In the genomic region with DNA sequence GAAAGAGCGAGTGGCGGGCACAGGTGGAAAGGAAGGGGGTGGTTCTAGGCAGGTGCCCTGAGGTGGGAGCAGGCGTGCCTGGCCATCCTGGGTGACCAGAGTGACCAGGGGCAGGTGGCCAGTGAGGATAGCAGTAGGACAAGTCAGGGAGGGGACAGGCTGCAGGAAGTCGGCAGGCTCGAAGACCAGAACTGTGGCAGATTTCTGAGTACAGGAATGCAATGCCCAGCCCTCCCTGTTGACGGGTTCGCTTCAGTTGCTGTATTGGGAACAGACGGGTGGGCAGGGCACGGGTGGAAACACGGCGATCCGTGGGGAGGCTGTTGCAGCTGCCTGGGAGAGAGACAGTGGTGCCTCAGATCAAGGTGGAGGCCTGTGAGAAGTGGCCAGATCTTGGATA, we compare ENCODE assay signal across 16 cellular contexts. TPM values are rescaled to one million over a fixed set of nuclear protein-coding genes. Genes with fewer than 3 reads are reported as not detected.
DNase-seq lines count a peak whose midpoint lies in the region; ATAC-seq and TF ChIP-seq lines count a peak whose summit lies in the region.
"Had no signal": no experiment of that assay in that cellular context is flagged by ENCODE, and none has a peak within 500 bp of the region (broad histone marks: within the 10 kb centered on the region; RNA-seq: fewer than 3 reads in every experiment).

No MANE protein-coding gene starts in this region.

- no peak overlapping the region for H3K18ac ChIP-seq in neuronal stem cell (ENCODE audit: low read length)

- H3K9me2 ChIP-seq in OCI-LY1 (ENCODE audit: low read depth, low read length) (no peaks in the 10 kb centered on the region), MM.1S (replicated peaks; ENCODE audit: insufficient read depth, low read length) (no peaks in the 10 kb centered on the region)

- peaks cover 33% of the 10 kb centered on the region for H3K4me1 Mint-ChIP-seq in activated CD4-positive, alpha-beta T cell treated with anti-CD3 and anti-CD28 coated beads, Interleukin-2, amount 10 ng/mL, durations not matched to agents 7 days and 5 days

- H2AFZ ChIP-seq in OCI-LY1 (ENCODE audit: low read length): no peak overlapping the region
- H2AFZ ChIP-seq in neuronal stem cell (ENCODE audit: low read length): no peak overlapping the region
- H2AFZ ChIP-seq in MM.1S (ENCODE audit: low read length): no peak overlapping the region

- H3K4me3 ChIP-seq in OCI-LY1 (ENCODE audit: low read depth, low read length, poor library complexity, severe bottlenecking): no peak overlapping the region
- no peak overlapping the region for H3K4me3 ChIP-seq in body of pancreas
- H3K4me3 ChIP-seq in neuronal stem cell (ENCODE audit: low read length in 2 of 2): no peak overlapping the region
- H3K4me3 ChIP-seq in MM.1S (ENCODE audit: low read length): no peak overlapping the region

- H2AK5ac ChIP-seq in neuronal stem cell (ENCODE audit: low read depth, low read length): peak overlapping the region; percentile 67

- H3F3A ChIP-seq in OCI-LY1 (ENCODE audit: insufficient read depth, low read length) (no peaks in the 10 kb centered on the region), MM.1S (ENCODE audit: insufficient read depth, low read length) (no peaks in the 10 kb centered on the region)

- peak overlapping the region; percentile 46 for H4K91ac ChIP-seq in neuronal stem cell (ENCODE audit: low read depth, low read length, poor library complexity)

- no peaks in the 10 kb centered on the region for H3K9me3 Mint-ChIP-seq in activated CD4-positive, alpha-beta T cell treated with anti-CD3 and anti-CD28 coated beads, Interleukin-2, amount 10 ng/mL, durations not matched to agents 7 days and 5 days

- H3K27ac ChIP-seq in OCI-LY1 (ENCODE audit: low read depth, low read length, poor library complexity, severe bottlenecking) (no peak overlapping the region), body of pancreas (peak overlapping the region; percentile 60 to 76 (median 73)), neuronal stem cell (replicated peaks; ENCODE audit: low read length) (no peak overlapping the region), MM.1S (ENCODE audit: low read length) (no peak overlapping the region)
- H3K27ac ChIP-seq: esophagus squamous epithelium had no signal

- peak overlapping the region; percentile 85 for H3K4ac ChIP-seq in neuronal stem cell (ENCODE audit: low read length)

- peak overlapping the region; percentile 87 for H3K4me3 Mint-ChIP-seq in activated CD4-positive, alpha-beta T cell treated with anti-CD3 and anti-CD28 coated beads, Interleukin-2, amount 10 ng/mL, durations not matched to agents 7 days and 5 days

- H3K4me1 ChIP-seq in OCI-LY1 (ENCODE audit: insufficient read depth, low read length, severe bottlenecking) (peaks cover 17% of the 10 kb centered on the region), body of pancreas (peaks cover 49% of the 10 kb centered on the region), neuronal stem cell (ENCODE audit: control insufficient read depth in 2 of 2, insufficient read depth in 1 of 2, low read depth in 1 of 2, low read length in 2 of 2) (peaks cover 8 to 26% of the 10 kb centered on the region in 2 donors), MM.1S (ENCODE audit: low read length) (peaks cover 5% of the 10 kb centered on the region; the same call in 1 of the 2 replicates)

- H3K9ac ChIP-seq in OCI-LY1 (ENCODE audit: low read length) (no peak overlapping the region), neuronal stem cell (ENCODE audit: low read depth, low read length, poor library complexity) (peak overlapping the region; percentile 22), MM.1S (ENCODE audit: low read length) (no peak overlapping the region)

- no peak overlapping the region for H3K27ac Mint-ChIP-seq in activated CD4-positive, alpha-beta T cell treated with anti-CD3 and anti-CD28 coated beads, Interleukin-2, amount 10 ng/mL, durations not matched to agents 7 days and 5 days

- H4K8ac ChIP-seq in neuronal stem cell (ENCODE audit: low read depth, low read length): no peak overlapping the region

- H3K27me3 Mint-ChIP-seq in activated CD4-positive, alpha-beta T cell treated with anti-CD3 and anti-CD28 coated beads, Interleukin-2, amount 10 ng/mL, durations not matched to agents 7 days and 5 days: no peaks in the 10 kb centered on the region

- no peaks in the 10 kb centered on the region for H3K36me3 ChIP-seq in OCI-LY1 (ENCODE audit: insufficient read depth, low read length)
- no peaks in the 10 kb centered on the region for H3K36me3 ChIP-seq in body of pancreas (replicated peaks in 1 of 2; ENCODE audit: insufficient read depth in 1 of 2, low read depth in 2 of 2)
- peaks cover 4 to 8% of the 10 kb centered on the region in 2 donors for H3K36me3 ChIP-seq in neuronal stem cell (replicated peaks in 1 of 2; ENCODE audit: control insufficient read depth in 2 of 2, insufficient read depth in 2 of 2, low read length in 2 of 2)
- no peaks in the 10 kb centered on the region for H3K36me3 ChIP-seq in MM.1S (replicated peaks; ENCODE audit: insufficient read depth, low read length)

- no peak overlapping the region for H2BK5ac ChIP-seq in neuronal stem cell (ENCODE audit: low read length)

- H3K4me2 ChIP-seq in OCI-LY1 (ENCODE audit: low read length) (peak overlapping the region; percentile 60; the same call in 1 of the 2 replicates), neuronal stem cell (ENCODE audit: insufficient read depth, low read length, poor library complexity, severe bottlenecking) (no peak overlapping the region), MM.1S (ENCODE audit: low read depth, low read length) (no peak overlapping the region)

- no peak for TF ChIP-seq CTCF in OCI-LY1 (IDR thresholded peaks at IDR 0.05; ENCODE audit: low read length)
- no peak for TF ChIP-seq CTCF in body of pancreas (IDR thresholded peaks at IDR 0.05)
- no peak for TF ChIP-seq CTCF in MM.1S (IDR thresholded peaks at IDR 0.05; ENCODE audit: low read length)

- DNase-seq in activated CD4-positive, alpha-beta T cell treated with anti-CD3 and anti-CD28 coated beads, Interleukin-2, amount 10 ng/mL, durations not matched to agents 7 days and 5 days: no peak
- DNase-seq in activated CD4-positive, alpha-beta T cell treated with anti-CD3 and anti-CD28 coated beads, Interleukin-2, amount 50 U/mL, for 1 hour: no peak
- no peak for DNase-seq in body of pancreas
- DNase-seq in neuronal stem cell (ENCODE audit: low spot score): no peak
- DNase-seq in middle frontal gyrus (ENCODE audit: extremely low spot score, low spot score): no peak
- no peak for DNase-seq in MM.1S
- DNase-seq: activated CD8-positive, alpha-beta memory T cell treated with anti-CD3 and anti-CD28 coated beads, Interleukin-2, amount 50 U/mL, for 4 hours; cerebellar nuclear complex; DMS53; esophagus squamous epithelium; sigmoid colon had no signal

- peaks cover 9% of the 10 kb centered on the region for H3K79me1 ChIP-seq in neuronal stem cell (ENCODE audit: low read depth, low read length)

- no peak overlapping the region for H2BK12ac ChIP-seq in neuronal stem cell (ENCODE audit: low read length)

- no peak overlapping the region for H2BK120ac ChIP-seq in neuronal stem cell (ENCODE audit: low read depth, low read length)

- 79 to 80% methylated on average over 12 of the region's 12 CpGs for WGBS in body of pancreas, 2 donors
- WGBS in neuronal stem cell (ENCODE audit: extremely low coverage in 2 of 2, insufficient read length in 2 of 2, insufficient replicate concordance in 1 of 2), 2 donors: no CpG with 5 or more reads among the region's 12 CpGs

- H3K36me3 Mint-ChIP-seq in activated CD4-positive, alpha-beta T cell treated with anti-CD3 and anti-CD28 coated beads, Interleukin-2, amount 10 ng/mL, durations not matched to agents 7 days and 5 days (ENCODE audit: low read depth): peaks cover 2% of the 10 kb centered on the region

- no peak overlapping the region for H3K23ac ChIP-seq in neuronal stem cell (ENCODE audit: low read depth, low read length, poor library complexity)

- POLR2A ChIA-PET in activated CD4-positive, alpha-beta T cell treated with anti-CD3 and anti-CD28 coated beads, Interleukin-2, amount 10 ng/mL, durations not matched to agents 7 days and 5 days (lab: Charles Lee): no interaction called here

- intact Hi-C loops in body of pancreas (cut with DNase I): no loop called here

- H2BK15ac ChIP-seq in neuronal stem cell (ENCODE audit: low read length): no peak overlapping the region

- H3K14ac ChIP-seq in neuronal stem cell (ENCODE audit: low read length): no peak overlapping the region

- H3K9me3 ChIP-seq in OCI-LY1 (ENCODE audit: low read length) (no peaks in the 10 kb centered on the region), body of pancreas (no peaks in the 10 kb centered on the region), neuronal stem cell (replicated peaks in 1 of 2; ENCODE audit: control insufficient read depth in 2 of 2, insufficient read depth in 1 of 2, low read depth in 1 of 2, low read length in 2 of 2) (no peaks in the 10 kb centered on the region), MM.1S (replicated peaks; ENCODE audit: insufficient read depth, low read length) (no peaks in the 10 kb centered on the region)
- H3K9me3 ChIP-seq: esophagus squamous epithelium, sigmoid colon, tibial nerve had no signal

- ATAC-seq in body of pancreas (no peak), GM21381 (IDR thresholded peaks at IDR 0.05; ENCODE audit: unreplicated experiment) (no peak)

- CTCF ChIA-PET in activated CD4-positive, alpha-beta T cell treated with anti-CD3 and anti-CD28 coated beads, Interleukin-2, amount 10 ng/mL, durations not matched to agents 7 days and 5 days (lab: Charles Lee): interaction anchor here (0.7 to 2.7 kb wide), 3 partner anchors 23 to 26 kb away, joined by 3 to 11 read pairs (median 5); no protein-coding TSS in a partner anchor

- H3K27me3 ChIP-seq in OCI-LY1 (ENCODE audit: insufficient read depth, low read length): no peaks in the 10 kb centered on the region
- no peaks in the 10 kb centered on the region for H3K27me3 ChIP-seq in body of pancreas
- H3K27me3 ChIP-seq in neuronal stem cell (ENCODE audit: control insufficient read depth in 3 of 3, insufficient read depth in 3 of 3, low read depth in 1 of 3, low read length in 3 of 3): no peaks in the 10 kb centered on the region
- H3K27me3 ChIP-seq in MM.1S (replicated peaks; ENCODE audit: insufficient read depth, low read length): no peaks in the 10 kb centered on the region
- H3K27me3 ChIP-seq: esophagus squamous epithelium, sigmoid colon, tibial nerve had no signal

- no peaks in the 10 kb centered on the region for H3K79me2 ChIP-seq in OCI-LY1 (ENCODE audit: insufficient read depth, low read length)
- H3K79me2 ChIP-seq in MM.1S (ENCODE audit: low read length): peaks cover 17% of the 10 kb centered on the region

- H4K20me1 ChIP-seq in OCI-LY1 (ENCODE audit: insufficient read depth, low read length) (no peaks in the 10 kb centered on the region), MM.1S (ENCODE audit: insufficient read depth, low read length) (no peaks in the 10 kb centered on the region)

- no peak for TF ChIP-seq POLR2A in body of pancreas (IDR thresholded peaks at IDR 0.05)

RNA-seq across cellular contexts. Expression of a gene that starts 1.9 kb away (rescaled TPM):
- 1 to 10 TPM; 7.3 to 9.7 TPM for total RNA-seq in activated CD4-positive, alpha-beta T cell treated with anti-CD3 and anti-CD28 coated beads, Interleukin-2, amount 10 ng/mL, durations not matched to agents 7 days and 5 days
- 1 to 10 TPM; 3.4 to 8.2 TPM for total RNA-seq in body of pancreas
- 8.4 TPM for polyA plus RNA-seq in neuronal stem cell (2013, experiment 1 of 2)
- polyA plus RNA-seq in neuronal stem cell (2013, experiment 2 of 2): 8.7 TPM

RNA-seq across cellular contexts. Expression of a gene that starts 6.6 kb away (rescaled TPM):
- 10 to 100 TPM; 11.7 TPM for total RNA-seq in activated CD4-positive, alpha-beta T cell treated with anti-CD3 and anti-CD28 coated beads, Interleukin-2, amount 10 ng/mL, durations not matched to agents 7 days and 5 days
- total RNA-seq in body of pancreas: 1 to 10 TPM; 4.2 to 8.2 TPM
- polyA plus RNA-seq in neuronal stem cell (2013, experiment 1 of 2): 117 TPM
- polyA plus RNA-seq in neuronal stem cell (2013, experiment 2 of 2): 115 TPM

RNA-seq across cellular contexts. Expression of a gene that starts 9.9 kb away (rescaled TPM):
- total RNA-seq in activated CD4-positive, alpha-beta T cell treated with anti-CD3 and anti-CD28 coated beads, Interleukin-2, amount 10 ng/mL, durations not matched to agents 7 days and 5 days: under 1 TPM; 0.42 to 0.98 TPM
- total RNA-seq in body of pancreas: 1 to 10 TPM; 2.6 to 3.3 TPM
- polyA plus RNA-seq in neuronal stem cell (2013, experiment 1 of 2): 0.89 TPM
- polyA plus RNA-seq in neuronal stem cell (2013, experiment 2 of 2): 0.94 TPM

RNA-seq across cellular contexts. Expression of a gene that starts 13.8 kb away (rescaled TPM):
- total RNA-seq in activated CD4-positive, alpha-beta T cell treated with anti-CD3 and anti-CD28 coated beads, Interleukin-2, amount 10 ng/mL, durations not matched to agents 7 days and 5 days: not detected
- total RNA-seq in body of pancreas: not detected
- 2.1 TPM for polyA plus RNA-seq in neuronal stem cell (2013, experiment 1 of 2)
- polyA plus RNA-seq in neuronal stem cell (2013, experiment 2 of 2): 2.3 TPM
- total RNA-seq: esophagus squamous epithelium; mononuclear cell; sigmoid colon; T-helper 2 cell treated with Interferon-gamma antibody and Interleukin-4, amounts not matched to agents 100 ng/mL and 5 ng/mL, for 36 hours; tibial nerve had no signal

RNA-seq across cellular contexts. Expression of a gene that starts 16.9 kb away (rescaled TPM):
- total RNA-seq in activated CD4-positive, alpha-beta T cell treated with anti-CD3 and anti-CD28 coated beads, Interleukin-2, amount 10 ng/mL, durations not matched to agents 7 days and 5 days: 10 to 100 TPM; 18.9 to 20.7 TPM
- total RNA-seq in body of pancreas: 10 to 100 TPM; 38.4 to 75.8 TPM
- polyA plus RNA-seq in neuronal stem cell (2013, experiment 1 of 2): 26.8 TPM
- polyA plus RNA-seq in neuronal stem cell (2013, experiment 2 of 2): 26.2 TPM

Comparison
In these comparisons a context has a peak if more than half of its experiments do, and no peak if none do; other contexts are left out.
1. H3K27ac ChIP-seq: peak in body of pancreas (4 of 4); none in OCI-LY1 (single experiment), neuronal stem cell (single experiment) and MM.1S (single experiment).